Comparison of ENCODE assay signal across 8 cellular contexts in the genomic region with DNA sequence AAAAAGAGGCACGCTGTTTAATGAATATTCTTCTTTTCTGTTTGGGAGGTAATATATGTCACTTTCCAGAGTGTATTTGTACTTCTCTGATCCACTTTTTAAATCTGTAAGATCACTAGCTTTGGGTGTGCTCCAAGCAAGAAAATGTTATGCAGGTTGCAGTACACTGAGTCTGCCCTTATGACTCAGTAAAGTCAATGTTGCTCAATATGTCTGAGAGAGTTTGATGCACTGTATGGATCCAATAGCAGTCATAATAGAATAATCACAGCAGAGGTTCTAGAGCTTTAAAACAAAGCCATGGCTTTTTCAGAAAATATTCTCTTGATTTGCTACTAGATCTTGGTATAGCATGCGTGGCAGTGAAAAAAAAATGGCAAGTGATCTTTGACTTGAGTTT.
"Had no signal": no experiment of that assay in that cellular context is flagged by ENCODE, and none has a peak within 500 bp of the region (broad histone marks: within the 10 kb centered on the region; RNA-seq: fewer than 3 reads in every experiment).

No MANE protein-coding gene starts in this region.

- DNase-seq: H9, HCEC 1CT, IMR-90 had no signal

- H3K4me3 ChIP-seq: GM23338, K562 had no signal

- ATAC-seq: GM23338, K562 had no signal

- FAIRE-seq: H1, H54, HTR-8/SVneo, K562 had no signal
